In genomic region chr2:224072541-224073188, GRCh38 we compare ENCODE assay signal across 22 cellular contexts. TPM values are rescaled to one million over a fixed set of nuclear protein-coding genes. Genes with fewer than 3 reads are reported as not detected.
DNase-seq lines count a peak whose midpoint lies in the region; ATAC-seq and TF ChIP-seq lines count a peak whose summit lies in the region.
"Had no signal": no experiment of that assay in that cellular context is flagged by ENCODE, and none has a peak within 500 bp of the region (broad histone marks: within the 10 kb centered on the region; RNA-seq: fewer than 3 reads in every experiment).

No MANE protein-coding gene starts in this region.

- 69 to 74% methylated on average over 4 of the region's 4 CpGs for WGBS in esophagus squamous epithelium, 2 donors

- no peaks in the 10 kb centered on the region for H3K36me3 ChIP-seq in neural progenitor cell
- no peaks in the 10 kb centered on the region for H3K36me3 ChIP-seq in esophagus squamous epithelium
- no peaks in the 10 kb centered on the region for H3K36me3 ChIP-seq in Peyer's patch
- H3K36me3 ChIP-seq: HAP-1 had no signal

- H3K36me3 Mint-ChIP-seq in neural progenitor cell = no peaks in the 10 kb centered on the region
- no peaks in the 10 kb centered on the region for H3K36me3 Mint-ChIP-seq in activated T-cell treated with anti-CD3 and anti-CD28 coated beads, Interleukin-2, amount 50 U/mL, for 24 hours (ENCODE audit: low read depth)
- H3K36me3 Mint-ChIP-seq: activated naive CD8-positive, alpha-beta T cell treated with anti-CD3 and anti-CD28 coated beads for 36 hours; CD4-positive, CD25-positive, alpha-beta regulatory T cell; naive thymus-derived CD4-positive, alpha-beta T cell had no signal

- POLR2A ChIA-PET in AG04450 (lab: Yijun Ruan, JAX) = no interaction called here

- no peak for DNase-seq in AG04450 (ENCODE audit: low read depth, low spot score)
- peak; percentile 45 for DNase-seq in amniotic epithelial cell (ENCODE audit: low read depth)
- peak; percentile 50 for DNase-seq in left cardiac atrium
- DNase-seq in neural progenitor cell (ENCODE audit: low spot score) = no peak
- no peak for DNase-seq in activated T-cell treated with anti-CD3 and anti-CD28 coated beads, Interleukin-2, amount 50 U/mL, for 24 hours
- no peak for DNase-seq in esophagus squamous epithelium (lab: John Stamatoyannopoulos, UW)
- no peak for DNase-seq in SK-N-DZ (ENCODE audit: low spot score)
- no peak for DNase-seq in Peyer's patch
- DNase-seq: activated naive CD8-positive, alpha-beta T cell treated with anti-CD3 and anti-CD28 coated beads for 36 hours; CD4-positive, CD25-positive, alpha-beta regulatory T cell; GDM1; glutamatergic neuron; naive thymus-derived CD4-positive, alpha-beta T cell; NCI-H1436 treated with DMSO at 0.1 percent for 48 hours; NCI-H510A; small intestine; stimulated activated CD4-positive, alpha-beta T cell treated with anti-CD3 and anti-CD28 coated beads, Interleukin-4, amount 100 ng/mL, for 4 hours had no signal

- no peaks in the 10 kb centered on the region for H3K9me3 ChIP-seq in AG04450 (ENCODE audit: control insufficient read depth, insufficient read depth, low read length)
- H3K9me3 ChIP-seq in neural progenitor cell (ENCODE audit: low read depth) = no peaks in the 10 kb centered on the region
- H3K9me3 ChIP-seq in esophagus squamous epithelium = no peaks in the 10 kb centered on the region
- no peaks in the 10 kb centered on the region for H3K9me3 ChIP-seq in Peyer's patch
- H3K9me3 ChIP-seq: HAP-1 had no signal

- H3K4me3 Mint-ChIP-seq in neural progenitor cell = no peak overlapping the region
- H3K4me3 Mint-ChIP-seq in activated T-cell treated with anti-CD3 and anti-CD28 coated beads, Interleukin-2, amount 50 U/mL, for 24 hours = no peak overlapping the region
- H3K4me3 Mint-ChIP-seq: activated naive CD8-positive, alpha-beta T cell treated with anti-CD3 and anti-CD28 coated beads for 36 hours; CD4-positive, CD25-positive, alpha-beta regulatory T cell; naive thymus-derived CD4-positive, alpha-beta T cell had no signal

- no peaks in the 10 kb centered on the region for H4K20me1 ChIP-seq in neural progenitor cell (ENCODE audit: low read depth)

- CTCF ChIA-PET in AG04450 (lab: Charles Lee) = interaction anchor here (0.6 to 2.4 kb wide), 7 partner anchors 10 to 755 kb away, joined by 3 to 7 read pairs (median 4); no protein-coding TSS in a partner anchor

- H3F3A ChIP-seq in neural progenitor cell (ENCODE audit: low read depth) = no peaks in the 10 kb centered on the region

- H3K27ac Mint-ChIP-seq in neural progenitor cell = peak overlapping the region; percentile 65
- no peak overlapping the region for H3K27ac Mint-ChIP-seq in activated T-cell treated with anti-CD3 and anti-CD28 coated beads, Interleukin-2, amount 50 U/mL, for 24 hours
- H3K27ac Mint-ChIP-seq: activated naive CD8-positive, alpha-beta T cell treated with anti-CD3 and anti-CD28 coated beads for 36 hours; CD4-positive, CD25-positive, alpha-beta regulatory T cell had no signal

- no peaks in the 10 kb centered on the region for H3K9me3 Mint-ChIP-seq in neural progenitor cell
- no peaks in the 10 kb centered on the region for H3K9me3 Mint-ChIP-seq in activated T-cell treated with anti-CD3 and anti-CD28 coated beads, Interleukin-2, amount 50 U/mL, for 24 hours
- H3K9me3 Mint-ChIP-seq: activated naive CD8-positive, alpha-beta T cell treated with anti-CD3 and anti-CD28 coated beads for 36 hours; CD4-positive, CD25-positive, alpha-beta regulatory T cell had no signal

- no peak for TF ChIP-seq POLR2A in esophagus squamous epithelium (IDR thresholded peaks at IDR 0.05)
- no peak for TF ChIP-seq POLR2A in Peyer's patch (IDR thresholded peaks at IDR 0.05)

- H3K4me1 ChIP-seq in neural progenitor cell (no peaks in the 10 kb centered on the region), esophagus squamous epithelium (peaks cover 0 to 9% (median 0%) of the 10 kb centered on the region in 3 donors), Peyer's patch (no peaks in the 10 kb centered on the region)
- H3K4me1 ChIP-seq: HAP-1, parathyroid adenoma had no signal

- intact Hi-C loops in left cardiac atrium (cut with DNase I) = no loop called here
- intact Hi-C loops in esophagus squamous epithelium (cut with DNase I) = no loop called here

- peak; percentile 84 to 88 for ATAC-seq in left cardiac atrium
- ATAC-seq: GM12878; naive thymus-derived CD4-positive, alpha-beta T cell had no signal

- H2AFZ ChIP-seq in neural progenitor cell (replicated peaks) = no peak overlapping the region
- H2AFZ ChIP-seq: parathyroid adenoma had no signal

- H3K27me3 ChIP-seq in AG04450 (ENCODE audit: control insufficient read depth, insufficient read depth, low read length) (peaks cover 6% of the 10 kb centered on the region), neural progenitor cell (no peaks in the 10 kb centered on the region), esophagus squamous epithelium (no peaks in the 10 kb centered on the region), Peyer's patch (no peaks in the 10 kb centered on the region)

- H3K4me2 ChIP-seq in neural progenitor cell = no peak overlapping the region

- H3K27me3 Mint-ChIP-seq in neural progenitor cell (ENCODE audit: insufficient read depth, low read depth) = no peaks in the 10 kb centered on the region
- peaks cover 3% of the 10 kb centered on the region for H3K27me3 Mint-ChIP-seq in activated T-cell treated with anti-CD3 and anti-CD28 coated beads, Interleukin-2, amount 50 U/mL, for 24 hours
- H3K27me3 Mint-ChIP-seq: activated naive CD8-positive, alpha-beta T cell treated with anti-CD3 and anti-CD28 coated beads for 36 hours; CD4-positive, CD25-positive, alpha-beta regulatory T cell had no signal

- no peak overlapping the region for H3K27ac ChIP-seq in AG04450 (ENCODE audit: low read depth, low read length)
- H3K27ac ChIP-seq in neural progenitor cell = no peak overlapping the region
- peak overlapping the region in 2 of 4 donors; percentile 13 to 54 for H3K27ac ChIP-seq in esophagus squamous epithelium
- no peak overlapping the region for H3K27ac ChIP-seq in Peyer's patch
- H3K27ac ChIP-seq: epithelial cell of prostate, HL-60, parathyroid adenoma had no signal

- H3K4me1 Mint-ChIP-seq in neural progenitor cell = no peaks in the 10 kb centered on the region
- H3K4me1 Mint-ChIP-seq in activated T-cell treated with anti-CD3 and anti-CD28 coated beads, Interleukin-2, amount 50 U/mL, for 24 hours (ENCODE audit: low read depth) = no peaks in the 10 kb centered on the region
- H3K4me1 Mint-ChIP-seq: activated naive CD8-positive, alpha-beta T cell treated with anti-CD3 and anti-CD28 coated beads for 36 hours; CD4-positive, CD25-positive, alpha-beta regulatory T cell; naive thymus-derived CD4-positive, alpha-beta T cell had no signal

- H3K4me3 ChIP-seq in AG04450 (ENCODE audit: low read depth, low read length) (no peak overlapping the region), neural progenitor cell (no peak overlapping the region), esophagus squamous epithelium (no peak overlapping the region), Peyer's patch (no peak overlapping the region)
- H3K4me3 ChIP-seq: GM12878, HAP-1 had no signal

- H3K9ac ChIP-seq in neural progenitor cell = no peak overlapping the region
- H3K9ac ChIP-seq: parathyroid adenoma had no signal

- peak; percentile 11; the same call in 1 of the 2 replicates for TF ChIP-seq CTCF in AG04450 (IDR thresholded peaks at IDR 0.05; ENCODE audit: low read depth, low read length)
- TF ChIP-seq CTCF in neural progenitor cell (IDR thresholded peaks at IDR 0.05) = no peak
- no peak for TF ChIP-seq CTCF in esophagus squamous epithelium (IDR thresholded peaks at IDR 0.05)
- TF ChIP-seq CTCF in Peyer's patch (IDR thresholded peaks at IDR 0.05) = peak in 1 of 6 experiments; percentile 9

- H3K79me2 ChIP-seq in neural progenitor cell (ENCODE audit: low read depth) = no peaks in the 10 kb centered on the region
- H3K79me2 ChIP-seq: parathyroid adenoma had no signal

RNA-seq across cellular contexts. Expression of gene SERPINE2, which starts 33.6 kb away (rescaled TPM):
- polyA plus RNA-seq in AG04450 (2011; rRNA removed) = 24.0 and 32.0 TPM in 2 replicates
- 14.1 and 18.4 TPM in 2 replicates for polyA minus RNA-seq in AG04450 (2011; rRNA and poly(A)+ RNA removed)
- 10 to 100 TPM; 14.9 to 52.8 TPM for total RNA-seq in left cardiac atrium
- total RNA-seq in neural progenitor cell (ENCODE audit: low replicate concordance) = 19.6 and 28.8 TPM in 2 replicates
- total RNA-seq in esophagus squamous epithelium = 10 to 100 TPM; 18.3 to 43.8 (median 22.1) TPM
- polyA plus RNA-seq in SK-N-DZ (2014; cell fraction: cytosol; rRNA removed) = 34.0 and 37.0 TPM in 2 replicates
- polyA plus RNA-seq in SK-N-DZ (2014; cell fraction: nucleus; rRNA removed) = 18.4 and 22.0 TPM in 2 replicates
- total RNA-seq in Peyer's patch = 10 to 100 TPM in 3 of 4 donors, 1 to 10 TPM in 1; 2.8 to 19.8 (median 15.5) TPM

Comparison
In these comparisons a context has a peak if more than half of its experiments do, and no peak if none do; other contexts are left out.
1. DNase-seq: peak in amniotic epithelial cell (single experiment) and left cardiac atrium (single experiment); none in AG04450 (single experiment), neural progenitor cell (single experiment), activated T-cell treated with anti-CD3 and anti-CD28 coated beads, Interleukin-2, amount 50 U/mL, for 24 hours (single experiment), esophagus squamous epithelium (single experiment), SK-N-DZ (single experiment) and Peyer's patch (0 of 3).